18 cellular contexts compared by ENCODE assay signal in genomic region chr9:32841314-32841713, GRCh38. TPM values are rescaled to one million over a fixed set of nuclear protein-coding genes. Genes with fewer than 3 reads are reported as not detected.
A peak's percentile ranks its signal among the peaks of the same experiment; 100 is the strongest.
DNase-seq lines count a peak whose midpoint lies in the region; FAIRE-seq and TF ChIP-seq lines count a peak whose summit lies in the region.
"Had no signal": no experiment of that assay in that cellular context is flagged by ENCODE, and none has a peak within 500 bp of the region (broad histone marks: within the 10 kb centered on the region; RNA-seq: fewer than 3 reads in every experiment).

No MANE protein-coding gene starts in this region.

- H3K9ac ChIP-seq in H9 (ENCODE audit: extremely low read depth, insufficient read length, low read length) (no peak overlapping the region), H1 (replicated peaks in 1 of 4; ENCODE audit: extremely low read depth in 1 of 4, low read depth in 3 of 4, low read length in 3 of 4) (no peak overlapping the region), mesendoderm (ENCODE audit: low read length) (no peak overlapping the region)
- H3K9ac ChIP-seq: BLaER1 had no signal

- no peak overlapping the region for H2AK5ac ChIP-seq in H9 (ENCODE audit: insufficient read length, low read length)
- H2AK5ac ChIP-seq in H1 (ENCODE audit: low read depth, low read length), result no peak overlapping the region
- H2AK5ac ChIP-seq in mesendoderm (ENCODE audit: low read length), result no peak overlapping the region

- H2BK5ac ChIP-seq in H9 (ENCODE audit: insufficient read length, low read length) (no peak overlapping the region), H1 (ENCODE audit: low read depth, low read length) (no peak overlapping the region), mesendoderm (ENCODE audit: low read length) (no peak overlapping the region)

- TF ChIP-seq RAD21 in H1 (IDR thresholded peaks at IDR 0.05 in 1 of 2, conservative IDR thresholded peaks at IDR 0.05 in 1 of 2; ENCODE audit: low read depth in 2 of 2, low read length in 2 of 2), result peak; percentile 32 to 41

- H3K27ac Mint-ChIP-seq in H9, result no peak overlapping the region
- H3K27ac Mint-ChIP-seq: CD8-positive, alpha-beta T cell had no signal

- FAIRE-seq in H1 (lab: Jason Lieb, UNC), result no peak
- FAIRE-seq: A204.1 had no signal

- H3K79me2 ChIP-seq in H9 (ENCODE audit: insufficient read depth, low read length), result no peaks in the 10 kb centered on the region
- H3K79me2 ChIP-seq in H1 (ENCODE audit: control insufficient read depth in 1 of 2, insufficient read depth in 2 of 2, low read length in 2 of 2), result no peaks in the 10 kb centered on the region
- no peaks in the 10 kb centered on the region for H3K79me2 ChIP-seq in mesendoderm (ENCODE audit: control insufficient read depth, insufficient read depth, low read length)

- no peaks in the 10 kb centered on the region for H4K20me1 ChIP-seq in H9 (ENCODE audit: control insufficient read depth, insufficient read depth, insufficient read length)
- H4K20me1 ChIP-seq in H1 (replicated peaks in 1 of 2; ENCODE audit: control insufficient read depth in 1 of 2, insufficient read depth in 2 of 2, low read length in 2 of 2), result no peaks in the 10 kb centered on the region
- H4K20me1 ChIP-seq: BLaER1 had no signal

- H3K23me2 ChIP-seq in H9 (ENCODE audit: insufficient read length, low read depth, low read length, poor library complexity, severe bottlenecking), result no peaks in the 10 kb centered on the region
- H3K23me2 ChIP-seq in H1 (ENCODE audit: low read depth, low read length), result no peaks in the 10 kb centered on the region; the same call in 1 of the 2 replicates

- no peak overlapping the region for H3K18ac ChIP-seq in H9 (ENCODE audit: insufficient read length, low read depth, low read length)
- no peak overlapping the region for H3K18ac ChIP-seq in H1 (ENCODE audit: extremely low read depth, low read length)
- no peak overlapping the region for H3K18ac ChIP-seq in mesendoderm (ENCODE audit: low read length)

- peaks cover 3 to 7% of the 10 kb centered on the region in 2 experiments for H3K4me1 Mint-ChIP-seq in H9

- no peaks in the 10 kb centered on the region for H3K79me1 ChIP-seq in H9 (ENCODE audit: insufficient read depth, low read depth, low read length, poor library complexity, severe bottlenecking)
- H3K79me1 ChIP-seq in H1 (ENCODE audit: low read depth, low read length), result no peaks in the 10 kb centered on the region
- no peaks in the 10 kb centered on the region for H3K79me1 ChIP-seq in mesendoderm (ENCODE audit: low read length)

- H2BK20ac ChIP-seq in H9 (ENCODE audit: low read depth, low read length, poor library complexity, severe bottlenecking) (no peak overlapping the region), H1 (ENCODE audit: low read length) (no peak overlapping the region)

- H3K4me2 ChIP-seq in H9 (ENCODE audit: insufficient read depth, insufficient read length, low read length), result no peak overlapping the region
- H3K4me2 ChIP-seq in H1 (ENCODE audit: insufficient read depth in 1 of 2, low read depth in 2 of 2, low read length in 2 of 2), result no peak overlapping the region
- H3K4me2 ChIP-seq in mesendoderm (ENCODE audit: low read length), result no peak overlapping the region
- H3K4me2 ChIP-seq: BLaER1 had no signal

- no peak overlapping the region for H3K4me3 Mint-ChIP-seq in H9
- H3K4me3 Mint-ChIP-seq: CD8-positive, alpha-beta T cell had no signal

- peak; percentile 4 for DNase-seq in activated CD4-positive, alpha-beta T cell treated with anti-CD3 and anti-CD28 coated beads for 48 hours
- DNase-seq in activated CD4-positive, alpha-beta T cell treated with anti-CD3 and anti-CD28 coated beads for 4 hours, result no peak
- no peak for DNase-seq in H9
- DNase-seq in H1 (ENCODE audit: low read depth in 1 of 2, low spot score in 2 of 2), result no peak
- DNase-seq in mesendoderm, result peak; percentile 19
- DNase-seq in sigmoid colon, result no peak
- DNase-seq in DMS114 treated with DMSO at 0.1 percent for 48 hours (lab: John Stamatoyannopoulos, UW; ENCODE audit: unreplicated experiment), result no peak
- DNase-seq: CD8-positive, alpha-beta T cell; DMS153; NCI-H1417; NCI-H2029; NCI-H774; Peyer's patch had no signal

- H4K5ac ChIP-seq in H9 (ENCODE audit: insufficient read length, low read depth, low read length), result no peak overlapping the region
- H4K5ac ChIP-seq in H1 (ENCODE audit: insufficient read length, low read depth, low read length), result no peak overlapping the region
- H4K5ac ChIP-seq in mesendoderm (ENCODE audit: low read length), result no peak overlapping the region

- no peaks in the 10 kb centered on the region for H3K36me3 ChIP-seq in H1 (ENCODE audit: control insufficient read depth in 2 of 4, insufficient read depth in 4 of 4, low read length in 3 of 4)
- no peaks in the 10 kb centered on the region for H3K36me3 ChIP-seq in mesendoderm (ENCODE audit: control insufficient read depth, insufficient read depth, low read length)
- no peaks in the 10 kb centered on the region for H3K36me3 ChIP-seq in sigmoid colon
- H3K36me3 ChIP-seq: BLaER1, Peyer's patch had no signal

- no peak overlapping the region for H3K4ac ChIP-seq in H9 (ENCODE audit: low read depth, low read length)
- H3K4ac ChIP-seq in H1 (replicated peaks; ENCODE audit: insufficient read length, low read depth, low read length), result no peak overlapping the region
- no peak overlapping the region for H3K4ac ChIP-seq in mesendoderm (ENCODE audit: low read depth, low read length)

- H3K14ac ChIP-seq in H9 (ENCODE audit: insufficient read depth, low read length) (no peak overlapping the region), H1 (ENCODE audit: insufficient read length) (no peak overlapping the region)

- no peak for TF ChIP-seq POLR2A in H1 (IDR thresholded peaks at IDR 0.05; ENCODE audit: control extremely low read depth in 1 of 2, low read depth in 2 of 2, low read length in 2 of 2)
- TF ChIP-seq POLR2A in sigmoid colon (IDR thresholded peaks at IDR 0.05), result no peak

- H3K4me3 ChIP-seq in H1 (ENCODE audit: extremely low read depth in 1 of 4, insufficient read depth in 2 of 4, low read depth in 3 of 4, low read length in 4 of 4) (no peak overlapping the region), mesendoderm (ENCODE audit: low read length) (no peak overlapping the region), sigmoid colon (no peak overlapping the region)
- H3K4me3 ChIP-seq: BLaER1, Peyer's patch had no signal

- WGBS in H9 (ENCODE audit: extremely low coverage, insufficient read length, low lambda C conversion rate), result no CpG with 5 or more reads among the region's 2 CpGs
- WGBS in H1 (ENCODE audit: extremely low coverage in 1 of 2, insufficient coverage in 1 of 2, insufficient read length in 1 of 2, insufficient replicate concordance in 2 of 2, low coverage in 1 of 2, low lambda C conversion rate in 2 of 2, missing lambda C conversion rate in 1 of 2), 2 experiments, result 81% methylated on average over 2 of the region's 2 CpGs; no CpG with 5 or more reads in 1 of the 2 experiments
- no CpG with 5 or more reads among the region's 2 CpGs for WGBS in mesendoderm (ENCODE audit: extremely low coverage, insufficient coverage, low lambda C conversion rate)
- 60 to 68% methylated on average over 2 of the region's 2 CpGs for WGBS in sigmoid colon, 2 donors

- H2BK12ac ChIP-seq in H9 (ENCODE audit: insufficient read length, low read depth, low read length) (no peak overlapping the region), H1 (ENCODE audit: low read depth, low read length) (no peak overlapping the region)

- H3K27ac ChIP-seq in H9 (ENCODE audit: insufficient read length, low read depth, low read length) (no peak overlapping the region), H1 (ENCODE audit: low read depth, low read length) (no peak overlapping the region), mesendoderm (ENCODE audit: low read depth, low read length) (no peak overlapping the region), sigmoid colon (no peak overlapping the region)
- H3K27ac ChIP-seq: BLaER1, HL-60, Peyer's patch had no signal

- H3K9me3 Mint-ChIP-seq in H9, result peaks cover 0 to 2% of the 10 kb centered on the region in 2 experiments; a peak in 1 of 5 replicates

- H3T11ph ChIP-seq in H9 (ENCODE audit: low read length), result no peak overlapping the region

- no peak overlapping the region for H3K23ac ChIP-seq in H9 (ENCODE audit: insufficient read length, low read depth, low read length)
- no peak overlapping the region for H3K23ac ChIP-seq in H1 (ENCODE audit: insufficient read length)
- H3K23ac ChIP-seq in mesendoderm (ENCODE audit: low read length), result no peak overlapping the region

- H2BK15ac ChIP-seq in H9 (ENCODE audit: low read depth, low read length) (no peak overlapping the region), H1 (ENCODE audit: low read length) (no peak overlapping the region), mesendoderm (replicated peaks; ENCODE audit: low read depth) (no peak overlapping the region)

- H3K27me3 ChIP-seq in H9 (ENCODE audit: insufficient read depth, low read length) (no peaks in the 10 kb centered on the region), H1 (replicated peaks in 1 of 4; ENCODE audit: control insufficient read depth in 3 of 4, extremely low read depth in 1 of 4, insufficient read depth in 3 of 4, low read length in 3 of 4) (peaks cover 0 to 1% (median 0%) of the 10 kb centered on the region in 4 experiments; a peak in 1 of 7 replicates), mesendoderm (ENCODE audit: insufficient read depth, low read length, poor library complexity) (no peaks in the 10 kb centered on the region), sigmoid colon (no peaks in the 10 kb centered on the region)
- H3K27me3 ChIP-seq: BLaER1, Peyer's patch had no signal

- POLR2A ChIA-PET in H1 (lab: Charles Lee; ENCODE audit: partially characterized antibody), result no interaction called here

- TF ChIP-seq CTCF in H9 (conservative IDR thresholded peaks at IDR 0.05) (peak; percentile 39; the same call in 2 of the 3 replicates), H1 (IDR thresholded peaks at IDR 0.05; ENCODE audit: control extremely low read depth in 1 of 3, insufficient read depth in 1 of 3, low read depth in 1 of 3, low read length in 3 of 3) (peak in 2 of 3 experiments; percentile 29 to 37; a peak in 2 of 4 replicates), sigmoid colon (IDR thresholded peaks at IDR 0.05) (no peak)

- H3K36me3 Mint-ChIP-seq in H9 (ENCODE audit: insufficient read depth in 1 of 3, low read depth in 3 of 3), result no peaks in the 10 kb centered on the region
- H3K36me3 Mint-ChIP-seq: CD8-positive, alpha-beta T cell had no signal

- H2AFZ ChIP-seq in H9 (ENCODE audit: low read length) (no peak overlapping the region), H1 (ENCODE audit: low read length) (no peak overlapping the region)

- H4K8ac ChIP-seq in H9 (replicated peaks; ENCODE audit: insufficient read length, low read depth, low read length) (no peak overlapping the region), H1 (ENCODE audit: extremely low read depth, insufficient read depth, low read length) (no peak overlapping the region), mesendoderm (ENCODE audit: low read depth, low read length) (no peak overlapping the region)

- H3K9me3 ChIP-seq in H9 (ENCODE audit: control insufficient read depth, low read depth, low read length) (no peaks in the 10 kb centered on the region), H1 (ENCODE audit: insufficient read depth in 2 of 2, low read depth in 1 of 2, low read length in 1 of 2) (no peaks in the 10 kb centered on the region), sigmoid colon (no peaks in the 10 kb centered on the region)
- H3K9me3 ChIP-seq: Peyer's patch had no signal

- no peak overlapping the region for H4K91ac ChIP-seq in H9 (ENCODE audit: insufficient read length, low read depth, low read length)
- no peak overlapping the region for H4K91ac ChIP-seq in H1 (replicated peaks; ENCODE audit: insufficient read length, low read length)

- H3K4me1 ChIP-seq in H9 (ENCODE audit: insufficient read depth, low read length), result no peaks in the 10 kb centered on the region
- 0 out of 7 replicates have a peak, but pooled peaks cover 0 to 2% (median 0%) of the 10 kb centered on the region in 4 experiments for H3K4me1 ChIP-seq in H1 (replicated peaks in 1 of 4; ENCODE audit: control insufficient read depth in 3 of 4, insufficient read depth in 4 of 4, low read length in 3 of 4)
- no peaks in the 10 kb centered on the region for H3K4me1 ChIP-seq in mesendoderm (ENCODE audit: control insufficient read depth, low read depth, low read length)
- no peaks in the 10 kb centered on the region for H3K4me1 ChIP-seq in sigmoid colon
- H3K4me1 ChIP-seq: BLaER1, Peyer's patch had no signal

- CTCF ChIA-PET in H1 (lab: Charles Lee; ENCODE audit: partially characterized antibody), result interaction anchor here (0.6 to 3.6 kb wide), 11 partner anchors 11 to 260 kb away, joined by 3 to 21 read pairs (median 4); no protein-coding TSS in a partner anchor

- no peak for TF ChIP-seq EP300 in H1 (IDR thresholded peaks at IDR 0.05; ENCODE audit: borderline replicate concordance in 1 of 2, low read depth in 2 of 2, low read length in 2 of 2)
- TF ChIP-seq EP300 in sigmoid colon (IDR thresholded peaks at IDR 0.05), result no peak

- H2BK120ac ChIP-seq in H9 (ENCODE audit: low read depth, low read length, poor library complexity, severe bottlenecking), result no peak overlapping the region
- H2BK120ac ChIP-seq in H1 (replicated peaks; ENCODE audit: low read depth, low read length), result no peak overlapping the region
- H2BK120ac ChIP-seq in mesendoderm (ENCODE audit: low read depth, low read length), result no peak overlapping the region

- intact Hi-C loops in sigmoid colon (cut with DNase I), result no loop called here

- no peak overlapping the region for H3K56ac ChIP-seq in H9 (ENCODE audit: insufficient read length, low read depth, low read length)
- H3K56ac ChIP-seq in H1 (replicated peaks; ENCODE audit: insufficient read length, low read depth, low read length), result no peak overlapping the region
- no peak overlapping the region for H3K56ac ChIP-seq in mesendoderm (ENCODE audit: low read length)

- peaks cover 4% of the 10 kb centered on the region; the same call in 1 of the 2 replicates for H3K27me3 Mint-ChIP-seq in H9 (ENCODE audit: low read depth)

RNA-seq across cellular contexts. Expression of gene TMEM215, which starts 58.0 kb away (rescaled TPM):
- 0.28 and 0.33 TPM in 2 replicates for total RNA-seq in H9 (2021)
- 0.36 and 0.67 TPM in 2 replicates for total RNA-seq in H1 (2021; fragmentation: NEBNext Ultra II Directional; extraction: Animal tissue kit (Norgen Biotek cat#: 25700))
- 0.27 and 0.33 TPM in 2 replicates for polyA plus RNA-seq in H1 (2011; rRNA removed)
- polyA plus RNA-seq in H1 (2011; cell fraction: cytosol; rRNA removed), result 0.27 TPM
- polyA plus RNA-seq in H1 (2011; cell fraction: nucleus; rRNA removed), result 0.53 TPM
- 0.31 to 0.51 TPM (median 0.38 TPM) in 4 replicates for polyA plus RNA-seq in H1 (2012, experiment 1 of 2)
- 0.10 TPM for polyA plus RNA-seq in H1 (2012, experiment 2 of 2)
- 0.41 TPM for polyA plus RNA-seq in H1 (2013, experiment 1 of 2)
- 0.42 TPM for polyA plus RNA-seq in H1 (2013, experiment 2 of 2)
- polyA minus RNA-seq in H1 (2011; rRNA and poly(A)+ RNA removed), result 0.39 and 0.76 TPM in 2 replicates
- 0.29 TPM for polyA minus RNA-seq in H1 (2011; cell fraction: cytosol; rRNA and poly(A)+ RNA removed)
- 0.80 TPM for polyA minus RNA-seq in H1 (2011; cell fraction: nucleus; rRNA and poly(A)+ RNA removed)
- polyA plus RNA-seq in mesendoderm (2013, experiment 1 of 2), result 0.15 TPM
- polyA plus RNA-seq in mesendoderm (2013, experiment 2 of 2), result 0.15 TPM
- total RNA-seq in sigmoid colon, result not detected
- polyA plus RNA-seq in sigmoid colon, result not detected
- total RNA-seq: CD8-positive, alpha-beta T cell; NCI-H460; Peyer's patch; Right ventricle myocardium inferior had no signal

Comparison
In these comparisons a context has a peak if more than half of its experiments do, and no peak if none do; other contexts are left out.
1. DNase-seq: peak in activated CD4-positive, alpha-beta T cell treated with anti-CD3 and anti-CD28 coated beads for 48 hours (single experiment) and mesendoderm (single experiment); none in activated CD4-positive, alpha-beta T cell treated with anti-CD3 and anti-CD28 coated beads for 4 hours (0 of 2), H9 (single experiment), H1 (0 of 2), sigmoid colon (single experiment) and DMS114 treated with DMSO at 0.1 percent for 48 hours (single experiment).
2. CTCF ChIP-seq: peak in H9 (single experiment) and H1 (2 of 3); none in sigmoid colon (0 of 4).